7 cellular contexts compared by ENCODE assay signal in genomic region chr13:38415233-38415632, GRCh38.
DNase-seq lines count a peak whose midpoint lies in the region; ATAC-seq and TF ChIP-seq lines count a peak whose summit lies in the region.

No MANE protein-coding gene starts in this region.

- H3K9me3 Mint-ChIP-seq in naive B cell: no peaks in the 10 kb centered on the region

- no peak for TF ChIP-seq CTCF in KMS-11 (conservative IDR thresholded peaks at IDR 0.05; ENCODE audit: low read depth, low read length)

- no peak overlapping the region for H3K27ac Mint-ChIP-seq in naive B cell

- H3K27ac ChIP-seq in GM23248 (no peak overlapping the region), KMS-11 (peak overlapping the region; percentile 60)

- H3K27me3 Mint-ChIP-seq in naive B cell: peaks cover 0 to 11% (median 7%) of the 10 kb centered on the region in 3 donors

- intact Hi-C loops in posterior cingulate gyrus (cut with DNase I): no loop called here

- H3K4me3 Mint-ChIP-seq in naive B cell: peak overlapping the region in 1 of 8 donors; percentile 26

- H3K4me1 ChIP-seq in GM23248 (ENCODE audit: insufficient read depth) (peaks cover 7% of the 10 kb centered on the region; the same call in 1 of the 2 replicates), KMS-11 (ENCODE audit: low read depth, poor library complexity, severe bottlenecking) (peaks cover 19% of the 10 kb centered on the region)

- DNase-seq in GM23248 (no peak), naive B cell (no peak), posterior cingulate gyrus (no peak), HPDE6-E6E7 (ENCODE audit: extremely low spot score) (no peak), KG1 (lab: John Stamatoyannopoulos, UW) (no peak)

- ATAC-seq in GM18870 (IDR thresholded peaks at IDR 0.05; ENCODE audit: unreplicated experiment): peak; percentile 98
- peak; percentile 45 to 52 for ATAC-seq in naive B cell (ENCODE audit: low read depth in 2 of 2)

- H3K4me3 ChIP-seq in GM23248 (no peak overlapping the region), KMS-11 (IDR thresholded peaks at IDR 0.05; ENCODE audit: insufficient read depth, low read depth, low read length) (no peak overlapping the region)

- H3K9ac ChIP-seq in GM23248 (no peak overlapping the region), KMS-11 (peak overlapping the region; percentile 47)

- H3K79me2 ChIP-seq in GM23248 (ENCODE audit: insufficient read depth): no peaks in the 10 kb centered on the region
- no peaks in the 10 kb centered on the region for H3K79me2 ChIP-seq in KMS-11 (ENCODE audit: insufficient read depth, low read depth)

- H4K20me1 ChIP-seq in GM23248 (ENCODE audit: insufficient read depth) (no peaks in the 10 kb centered on the region), KMS-11 (ENCODE audit: insufficient read depth) (no peaks in the 10 kb centered on the region)

- H3K27me3 ChIP-seq in GM23248 (replicated peaks; ENCODE audit: insufficient read depth) (no peaks in the 10 kb centered on the region), KMS-11 (ENCODE audit: insufficient read depth, low read depth) (no peaks in the 10 kb centered on the region)

- H2AFZ ChIP-seq in GM23248 (0 out of 2 replicates have a peak overlapping the region, but pooled peaks have one; percentile 42), KMS-11 (ENCODE audit: low read depth) (peak overlapping the region; percentile 75)

- H3K9me3 ChIP-seq in GM23248 (ENCODE audit: low read depth): no peaks in the 10 kb centered on the region

- no peak overlapping the region for H3K4me2 ChIP-seq in GM23248 (ENCODE audit: unreplicated experiment)
- H3K4me2 ChIP-seq in KMS-11: peak overlapping the region; percentile 68

- in situ Hi-C loops in GM23248 (cut with MboI): no loop called here

- peaks cover 0 to 10% (median 0%) of the 10 kb centered on the region in 3 donors for H3K4me1 Mint-ChIP-seq in naive B cell

- no peaks in the 10 kb centered on the region for H3K9me2 ChIP-seq in GM23248 (ENCODE audit: insufficient read depth)

- H3K36me3 ChIP-seq in GM23248 (ENCODE audit: low read depth) (no peaks in the 10 kb centered on the region), KMS-11 (ENCODE audit: insufficient read depth) (no peaks in the 10 kb centered on the region)

- H3K36me3 Mint-ChIP-seq in naive B cell: no peaks in the 10 kb centered on the region

- H3F3A ChIP-seq in GM23248 (ENCODE audit: insufficient read depth): no peaks in the 10 kb centered on the region

- WGBS in GM23248 (ENCODE audit: low coverage in 1 of 2, low lambda C conversion rate in 2 of 2, missing lambda C conversion rate in 2 of 2), 2 experiments: 35 to 43% methylated on average over 5 of the region's 5 CpGs
